27 cellular contexts compared by ENCODE assay signal in the genomic region with DNA sequence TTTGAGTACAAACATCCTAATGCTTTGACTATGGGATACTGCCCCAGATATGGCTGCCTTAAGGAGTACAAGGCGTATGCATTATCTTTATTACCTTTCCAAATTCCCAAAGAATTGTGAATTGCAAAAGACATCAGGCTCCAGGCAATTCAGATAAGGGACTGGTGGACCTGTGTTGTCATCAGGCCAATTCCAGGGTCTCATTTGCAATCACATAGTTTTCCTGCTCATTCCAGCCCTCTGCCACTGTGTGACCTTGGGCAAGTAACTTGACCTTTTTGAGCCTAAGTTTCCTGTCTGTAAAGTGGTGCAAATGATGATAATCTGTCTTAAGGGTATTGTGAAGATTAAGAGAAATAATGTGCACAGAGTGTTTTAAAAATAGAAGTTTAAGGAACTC.
DNase-seq lines count a peak whose midpoint lies in the region; ATAC-seq and TF ChIP-seq lines count a peak whose summit lies in the region.
"Had no signal": no experiment of that assay in that cellular context is flagged by ENCODE, and none has a peak within 500 bp of the region (broad histone marks: within the 10 kb centered on the region; RNA-seq: fewer than 3 reads in every experiment).

No MANE protein-coding gene starts in this region.

- H2AFZ ChIP-seq in PC-3 (ENCODE audit: low read length), result no peak overlapping the region
- H2AFZ ChIP-seq: neural progenitor cell, parathyroid adenoma had no signal

- H4K20me1 ChIP-seq in PC-3 (ENCODE audit: low read length), result peaks cover 13% of the 10 kb centered on the region

- no peaks in the 10 kb centered on the region for H3K36me3 Mint-ChIP-seq in Caco-2 (ENCODE audit: insufficient read depth, unreplicated experiment)
- H3K36me3 Mint-ChIP-seq in activated naive CD8-positive, alpha-beta T cell treated with anti-CD3 and anti-CD28 coated beads, Interleukin-2, amount 50 U/mL, for 24 hours (ENCODE audit: low read depth), result no peaks in the 10 kb centered on the region
- H3K36me3 Mint-ChIP-seq: CD8-positive, alpha-beta T cell; T-cell had no signal

- TF ChIP-seq CTCF in Caco-2 (IDR thresholded peaks at IDR 0.05; ENCODE audit: insufficient read depth in 1 of 2, low read depth in 1 of 2, low read length in 1 of 2, severe bottlenecking in 1 of 2, unreplicated experiment in 1 of 2) (no peak), PC-3 (conservative IDR thresholded peaks at IDR 0.05; ENCODE audit: low read depth, low read length) (no peak), fibroblast of villous mesenchyme (IDR thresholded peaks at IDR 0.05; ENCODE audit: insufficient read depth, low read depth, low read length) (no peak), gastrocnemius medialis (IDR thresholded peaks at IDR 0.05 in 4 of 5, conservative IDR thresholded peaks at IDR 0.05 in 1 of 5) (no peak)

- no peaks in the 10 kb centered on the region for H3K9me3 ChIP-seq in Caco-2
- H3K9me3 ChIP-seq in PC-3 (ENCODE audit: low read length), result no peaks in the 10 kb centered on the region
- no peaks in the 10 kb centered on the region for H3K9me3 ChIP-seq in gastrocnemius medialis
- H3K9me3 ChIP-seq: SJSA1 had no signal

- H3F3A ChIP-seq in PC-3 (ENCODE audit: low read length, unreplicated experiment), result no peaks in the 10 kb centered on the region

- intact Hi-C loops in Caco-2 (cut with micrococcal nuclease; ENCODE audit: unreplicated experiment), result loop anchor here (1.0 to 5.0 kb wide), 5 partner anchors 14 to 145 kb away; partner anchors contain the start of gene FMNL2
- intact Hi-C loops in PC-3 (cut with micrococcal nuclease), result loop anchor here (5.0 kb wide), 1 partner anchor 100 kb away; no protein-coding TSS in a partner anchor
- intact Hi-C loops in gastrocnemius medialis (cut with DNase I; ENCODE audit: low total_unique reads), result no loop called here

- H3K79me2 ChIP-seq in PC-3 (ENCODE audit: low read length), result peaks cover 77% of the 10 kb centered on the region

- BruUV-seq in Caco-2 (replicated peaks; lab: Mats Ljungman, UMichigan) (no TSS peak), PC-3 (replicated peaks; lab: Mats Ljungman, UMichigan) (no TSS peak)

- TF ChIP-seq POLR2A in gastrocnemius medialis (IDR thresholded peaks at IDR 0.05), result no peak

- H3K4me3 Mint-ChIP-seq in Caco-2 (ENCODE audit: unreplicated experiment), result peak overlapping the region; percentile 49
- no peak overlapping the region for H3K4me3 Mint-ChIP-seq in activated naive CD8-positive, alpha-beta T cell treated with anti-CD3 and anti-CD28 coated beads, Interleukin-2, amount 50 U/mL, for 24 hours
- H3K4me3 Mint-ChIP-seq: activated T-cell treated with anti-CD3 and anti-CD28 coated beads, Interleukin-2, amount 50 U/mL, for 24 hours; B cell; CD8-positive, alpha-beta T cell; neural progenitor cell; T-cell had no signal

- H3K4me3 ChIP-seq in Caco-2 (ENCODE audit: low read depth, low read length) (no peak overlapping the region), PC-3 (ENCODE audit: low read length) (no peak overlapping the region), fibroblast of villous mesenchyme (ENCODE audit: low read depth, low read length) (no peak overlapping the region), gastrocnemius medialis (no peak overlapping the region)
- H3K4me3 ChIP-seq: neural progenitor cell, SJSA1 had no signal

- ATAC-seq in PC-3 (no peak), gastrocnemius medialis (no peak)
- no peak for ATAC-seq in activated naive CD8-positive, alpha-beta T cell treated with anti-CD3 and anti-CD28 coated beads, Interleukin-2, amount 50 U/mL, for 24 hours
- ATAC-seq: CD8-positive, alpha-beta T cell; HCT116; T-cell had no signal

- no peaks in the 10 kb centered on the region for H3K27me3 ChIP-seq in Caco-2 (replicated peaks; ENCODE audit: control insufficient read depth, insufficient read depth, low read length)
- no peaks in the 10 kb centered on the region for H3K27me3 ChIP-seq in PC-3 (ENCODE audit: low read length)
- H3K27me3 ChIP-seq in gastrocnemius medialis, result no peaks in the 10 kb centered on the region
- H3K27me3 ChIP-seq: neural progenitor cell, SJSA1 had no signal

- peak; percentile 79 to 80 for DNase-seq in Caco-2
- DNase-seq in PC-3, result no peak
- DNase-seq in fibroblast of villous mesenchyme (ENCODE audit: low read depth), result peak; percentile 24
- no peak for DNase-seq in gastrocnemius medialis
- DNase-seq in nucleus accumbens (lab: John Stamatoyannopoulos, UW), result no peak
- DNase-seq in activated naive CD8-positive, alpha-beta T cell treated with anti-CD3 and anti-CD28 coated beads, Interleukin-2, amount 50 U/mL, for 24 hours, result no peak
- DNase-seq in activated gamma-delta T cell (lab: John Stamatoyannopoulos, UW), result no peak
- DNase-seq in SK-N-DZ (ENCODE audit: low spot score), result no peak
- DNase-seq: activated T-cell treated with anti-CD3 and anti-CD28 coated beads, Interleukin-2, amount 50 U/mL, for 24 hours; CD8-positive, alpha-beta T cell; cerebellar nuclear complex; DMS 273 treated with DMSO at 0.1 percent for 48 hours; EL; hypothalamus; left colon; NCI-H1048; NCI-H2107; NCI-H446 treated with DMSO at 0.1 percent for 48 hours; small intestine; stimulated activated naive CD4-positive, alpha-beta T cell treated with Interleukin-2 at 50 U/mL for 16 hours; T-cell had no signal

- no peak overlapping the region for H3K4me2 ChIP-seq in PC-3 (ENCODE audit: low read length)
- H3K4me2 ChIP-seq: neural progenitor cell had no signal

- H3K36me3 ChIP-seq in Caco-2 (ENCODE audit: control insufficient read depth, insufficient read depth, low read length), result no peaks in the 10 kb centered on the region
- no peaks in the 10 kb centered on the region for H3K36me3 ChIP-seq in PC-3 (ENCODE audit: low read depth, low read length)
- no peaks in the 10 kb centered on the region for H3K36me3 ChIP-seq in gastrocnemius medialis
- H3K36me3 ChIP-seq: neural progenitor cell, SJSA1 had no signal

- POLR2A ChIA-PET in Caco-2 (lab: Charles Lee), result no interaction called here
- POLR2A ChIA-PET in PC-3 (lab: Charles Lee; ENCODE audit: unreplicated experiment), result no interaction called here

- H3K27me3 Mint-ChIP-seq in Caco-2 (ENCODE audit: insufficient read depth, unreplicated experiment), result no peaks in the 10 kb centered on the region
- peaks cover 8% of the 10 kb centered on the region for H3K27me3 Mint-ChIP-seq in activated naive CD8-positive, alpha-beta T cell treated with anti-CD3 and anti-CD28 coated beads, Interleukin-2, amount 50 U/mL, for 24 hours
- H3K27me3 Mint-ChIP-seq: B cell, T-cell had no signal

- H3K4me1 Mint-ChIP-seq in Caco-2 (ENCODE audit: low read depth, unreplicated experiment), result peaks cover 33% of the 10 kb centered on the region
- H3K4me1 Mint-ChIP-seq in activated naive CD8-positive, alpha-beta T cell treated with anti-CD3 and anti-CD28 coated beads, Interleukin-2, amount 50 U/mL, for 24 hours, result peaks cover 6% of the 10 kb centered on the region

- peaks cover 48% of the 10 kb centered on the region for H3K4me1 ChIP-seq in Caco-2
- H3K4me1 ChIP-seq in PC-3 (ENCODE audit: insufficient read depth, low read length), result peaks cover 59% of the 10 kb centered on the region
- H3K4me1 ChIP-seq in gastrocnemius medialis, result peaks cover 86 to 88% of the 10 kb centered on the region in 2 donors

- no peaks in the 10 kb centered on the region for H3K9me3 Mint-ChIP-seq in Caco-2 (ENCODE audit: unreplicated experiment)
- no peaks in the 10 kb centered on the region for H3K9me3 Mint-ChIP-seq in activated naive CD8-positive, alpha-beta T cell treated with anti-CD3 and anti-CD28 coated beads, Interleukin-2, amount 50 U/mL, for 24 hours
- H3K9me3 Mint-ChIP-seq: activated T-cell treated with anti-CD3 and anti-CD28 coated beads, Interleukin-2, amount 50 U/mL, for 24 hours; CD8-positive, alpha-beta T cell; neural progenitor cell; T-cell had no signal

- H3K27ac ChIP-seq in PC-3 (ENCODE audit: low read length), result peak overlapping the region; percentile 34
- peak overlapping the region; percentile 89 to 91 (median 90) for H3K27ac ChIP-seq in gastrocnemius medialis
- H3K27ac ChIP-seq: neural progenitor cell, parathyroid adenoma, RWPE1, SJSA1 had no signal

- in situ Hi-C loops in gastrocnemius medialis (cut with MboI; ENCODE audit: low sequenced_read_pairs in 4 of 4), result no loop called here

- H3K9me2 ChIP-seq in PC-3 (replicated peaks; ENCODE audit: low read length), result no peaks in the 10 kb centered on the region

- no peak overlapping the region for H3K9ac ChIP-seq in PC-3 (ENCODE audit: low read length)
- H3K9ac ChIP-seq: neural progenitor cell, parathyroid adenoma had no signal

- peak overlapping the region; percentile 70 for H3K27ac Mint-ChIP-seq in Caco-2 (ENCODE audit: unreplicated experiment)
- H3K27ac Mint-ChIP-seq in activated naive CD8-positive, alpha-beta T cell treated with anti-CD3 and anti-CD28 coated beads, Interleukin-2, amount 50 U/mL, for 24 hours, result no peak overlapping the region
- H3K27ac Mint-ChIP-seq: activated T-cell treated with anti-CD3 and anti-CD28 coated beads, Interleukin-2, amount 50 U/mL, for 24 hours; B cell; CD8-positive, alpha-beta T cell; neural progenitor cell; T-cell had no signal

- CTCF ChIA-PET in Caco-2 (lab: Charles Lee) (no interaction called here), PC-3 (lab: Charles Lee) (no interaction called here)

Comparison
In these comparisons a context has a peak if more than half of its experiments do, and no peak if none do; other contexts are left out.
1. DNase-seq: peak in Caco-2 (2 of 2) and fibroblast of villous mesenchyme (single experiment); none in PC-3 (single experiment), gastrocnemius medialis (0 of 2), nucleus accumbens (0 of 56), activated naive CD8-positive, alpha-beta T cell treated with anti-CD3 and anti-CD28 coated beads, Interleukin-2, amount 50 U/mL, for 24 hours (single experiment), activated gamma-delta T cell (single experiment) and SK-N-DZ (single experiment).